In genomic region chr1:91015358-91015780, GRCh38 we compare ENCODE assay signal across 1 cellular context.
TF ChIP-seq lines count a peak whose summit lies in the region.

No MANE protein-coding gene starts in this region.

TF ChIP-seq in GM23338, 12 proteins besides CTCF, POLR2A, EP300 and RAD21 (continued from another document):
- TF ChIP-seq, protein P1, sequence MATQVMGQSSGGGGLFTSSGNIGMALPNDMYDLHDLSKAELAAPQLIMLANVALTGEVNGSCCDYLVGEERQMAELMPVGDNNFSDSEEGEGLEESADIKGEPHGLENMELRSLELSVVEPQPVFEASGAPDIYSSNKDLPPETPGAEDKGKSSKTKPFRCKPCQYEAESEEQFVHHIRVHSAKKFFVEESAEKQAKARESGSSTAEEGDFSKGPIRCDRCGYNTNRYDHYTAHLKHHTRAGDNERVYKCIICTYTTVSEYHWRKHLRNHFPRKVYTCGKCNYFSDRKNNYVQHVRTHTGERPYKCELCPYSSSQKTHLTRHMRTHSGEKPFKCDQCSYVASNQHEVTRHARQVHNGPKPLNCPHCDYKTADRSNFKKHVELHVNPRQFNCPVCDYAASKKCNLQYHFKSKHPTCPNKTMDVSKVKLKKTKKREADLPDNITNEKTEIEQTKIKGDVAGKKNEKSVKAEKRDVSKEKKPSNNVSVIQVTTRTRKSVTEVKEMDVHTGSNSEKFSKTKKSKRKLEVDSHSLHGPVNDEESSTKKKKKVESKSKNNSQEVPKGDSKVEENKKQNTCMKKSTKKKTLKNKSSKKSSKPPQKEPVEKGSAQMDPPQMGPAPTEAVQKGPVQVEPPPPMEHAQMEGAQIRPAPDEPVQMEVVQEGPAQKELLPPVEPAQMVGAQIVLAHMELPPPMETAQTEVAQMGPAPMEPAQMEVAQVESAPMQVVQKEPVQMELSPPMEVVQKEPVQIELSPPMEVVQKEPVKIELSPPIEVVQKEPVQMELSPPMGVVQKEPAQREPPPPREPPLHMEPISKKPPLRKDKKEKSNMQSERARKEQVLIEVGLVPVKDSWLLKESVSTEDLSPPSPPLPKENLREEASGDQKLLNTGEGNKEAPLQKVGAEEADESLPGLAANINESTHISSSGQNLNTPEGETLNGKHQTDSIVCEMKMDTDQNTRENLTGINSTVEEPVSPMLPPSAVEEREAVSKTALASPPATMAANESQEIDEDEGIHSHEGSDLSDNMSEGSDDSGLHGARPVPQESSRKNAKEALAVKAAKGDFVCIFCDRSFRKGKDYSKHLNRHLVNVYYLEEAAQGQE (IDR thresholded peaks at IDR 0.05; ENCODE audit: unreplicated experiment) = no peak
- TF ChIP-seq NANOG (IDR thresholded peaks at IDR 0.05; ENCODE audit: borderline replicate concordance) = no peak
- no peak for TF ChIP-seq EZH2phosphoT487 (IDR thresholded peaks at IDR 0.05; ENCODE audit: unreplicated experiment)
- TF ChIP-seq ZNF331 (CRISPR knock-in tag; IDR thresholded peaks at IDR 0.05; ENCODE audit: low read depth) = no peak
